In genomic region chr16:49834496-49835009, GRCh38 we compare ENCODE assay signal across 12 cellular contexts. TPM values are rescaled to one million over a fixed set of nuclear protein-coding genes. Genes with fewer than 3 reads are reported as not detected.
A peak's percentile ranks its signal among the peaks of the same experiment; 100 is the strongest.
DNase-seq lines count a peak whose midpoint lies in the region; TF ChIP-seq lines count a peak whose summit lies in the region.
"Had no signal": no experiment of that assay in that cellular context is flagged by ENCODE, and none has a peak within 500 bp of the region (broad histone marks: within the 10 kb centered on the region; RNA-seq: fewer than 3 reads in every experiment).

No MANE protein-coding gene starts in this region.

- BruUV-seq in OCI-LY7 (replicated peaks; lab: Mats Ljungman, UMichigan), result no TSS peak

- no peaks in the 10 kb centered on the region for H3K79me2 ChIP-seq in OCI-LY7 (ENCODE audit: insufficient read depth, low read depth, low read length)

- H3K36me3 ChIP-seq in SJCRH30 (no peaks in the 10 kb centered on the region), muscle layer of duodenum (ENCODE audit: control insufficient read depth in 1 of 2, insufficient read depth in 2 of 2, low read length in 2 of 2) (no peaks in the 10 kb centered on the region), testis (ENCODE audit: low read depth, missing control alignments) (no peaks in the 10 kb centered on the region), OCI-LY7 (ENCODE audit: insufficient read depth, low read length) (no peaks in the 10 kb centered on the region)

- TF ChIP-seq CTCF in testis (IDR thresholded peaks at IDR 0.05) (no peak), OCI-LY7 (conservative IDR thresholded peaks at IDR 0.05; ENCODE audit: low read length) (no peak)

- H3K27ac ChIP-seq in SJCRH30 (peak overlapping the region; percentile 92), muscle layer of duodenum (ENCODE audit: low read length) (peak overlapping the region; percentile 60), testis (peak overlapping the region; percentile 65 to 86), OCI-LY7 (ENCODE audit: low read depth, low read length, poor library complexity, severe bottlenecking) (no peak overlapping the region)

- DNase-seq in SJCRH30 (peak; percentile 93 to 96), globus pallidus (ENCODE audit: low spot score) (peak; percentile 76), testis (peak; percentile 82), activated T-cell treated with anti-CD3 and anti-CD28 coated beads for 4 hours (no peak), mucosa of gallbladder (ENCODE audit: low spot score) (no peak), NCI-H1436 treated with DMSO at 0.1 percent for 48 hours (lab: John Stamatoyannopoulos, UW) (no peak), OCI-LY7 (ENCODE audit: low spot score) (no peak)
- DNase-seq: DMS79; naive thymus-derived CD4-positive, alpha-beta T cell; NCI-H748 treated with DMSO at 0.1 percent for 48 hours had no signal

- H4K20me1 ChIP-seq in OCI-LY7 (ENCODE audit: insufficient read depth, low read length), result no peaks in the 10 kb centered on the region

- no peaks in the 10 kb centered on the region for H3K9me2 ChIP-seq in OCI-LY7 (ENCODE audit: insufficient read depth, low read length)

- intact Hi-C loops in testis (cut with DNase I; ENCODE audit: low total_unique reads), result no loop called here
- intact Hi-C loops in OCI-LY7 (cut with micrococcal nuclease; ENCODE audit: unreplicated experiment), result no loop called here

- no peaks in the 10 kb centered on the region for H3K27me3 ChIP-seq in SJCRH30
- no peaks in the 10 kb centered on the region for H3K27me3 ChIP-seq in muscle layer of duodenum (ENCODE audit: low read depth, low read length)
- H3K27me3 ChIP-seq in testis, result no peaks in the 10 kb centered on the region

- H3K4me3 ChIP-seq in SJCRH30, result peak overlapping the region; percentile 49
- H3K4me3 ChIP-seq in muscle layer of duodenum (ENCODE audit: low read depth in 1 of 2, low read length in 2 of 2), result peak overlapping the region in 1 of 2 donors; percentile 36
- H3K4me3 ChIP-seq in testis, result no peak overlapping the region
- H3K4me3 ChIP-seq in OCI-LY7 (ENCODE audit: low read depth, low read length, poor library complexity, severe bottlenecking), result no peak overlapping the region
- H3K4me3 ChIP-seq: K562 had no signal

- WGBS in testis, 2 donors, result 30 to 38% methylated on average over 14 to 16 of the region's 18 CpGs

- no peaks in the 10 kb centered on the region for H3K9me3 ChIP-seq in SJCRH30 (replicated peaks)
- no peaks in the 10 kb centered on the region for H3K9me3 ChIP-seq in muscle layer of duodenum (ENCODE audit: control insufficient read depth in 1 of 2, low read length in 2 of 2)
- no peaks in the 10 kb centered on the region for H3K9me3 ChIP-seq in testis
- no peaks in the 10 kb centered on the region for H3K9me3 ChIP-seq in OCI-LY7 (ENCODE audit: low read length)

- TF ChIP-seq POLR2A in testis (IDR thresholded peaks at IDR 0.05), result no peak

- no peak overlapping the region for H2AFZ ChIP-seq in OCI-LY7 (ENCODE audit: low read length)

- no peak overlapping the region for H3K4me2 ChIP-seq in OCI-LY7 (ENCODE audit: low read length)

- H3K4me1 ChIP-seq in SJCRH30 (peaks cover 22% of the 10 kb centered on the region), muscle layer of duodenum (ENCODE audit: control insufficient read depth in 1 of 2, insufficient read depth in 2 of 2, low read length in 2 of 2) (peaks cover 11 to 63% of the 10 kb centered on the region in 2 donors), testis (peaks cover 53% of the 10 kb centered on the region), OCI-LY7 (ENCODE audit: insufficient read depth, low read length, poor library complexity, severe bottlenecking) (peaks cover 12% of the 10 kb centered on the region)

- CTCF ChIA-PET in OCI-LY7 (lab: Charles Lee; ENCODE audit: unreplicated experiment), result no interaction called here

- POLR2A ChIA-PET in OCI-LY7 (lab: Charles Lee), result no interaction called here

RNA-seq across cellular contexts. Expression of gene ZNF423, which starts 21.4 kb away (rescaled TPM):
- 6.7 and 7.9 TPM in 2 replicates for total RNA-seq in SJCRH30 (2014; rRNA removed; shearing (Covaris generic))
- 10 to 100 TPM; 12.1 to 19.0 TPM for total RNA-seq in testis
- 8.9 TPM for polyA plus RNA-seq in testis (ENCODE audit: insufficient read depth, low read depth, low replicate concordance)
- total RNA-seq in mucosa of gallbladder, result 11.0 TPM
- 0.09 TPM in 1 of 2 replicates, not detected in the other for total RNA-seq in OCI-LY7 (2014; rRNA removed; shearing (Covaris generic))
- total RNA-seq in OCI-LY7 (2022), result 0.13 TPM in 1 of 2 replicates, not detected in the other
- total RNA-seq: K562; naive thymus-derived CD4-positive, alpha-beta T cell had no signal
- polyA plus RNA-seq: K562; naive thymus-derived CD4-positive, alpha-beta T cell had no signal

Comparison
In these comparisons a context has a peak if more than half of its experiments do, and no peak if none do; other contexts are left out.
1. DNase-seq: peak in SJCRH30 (2 of 2), globus pallidus (single experiment) and testis (single experiment); none in activated T-cell treated with anti-CD3 and anti-CD28 coated beads for 4 hours (single experiment), mucosa of gallbladder (single experiment), NCI-H1436 treated with DMSO at 0.1 percent for 48 hours (single experiment) and OCI-LY7 (single experiment).